ENCODE assay signal across 32 cellular contexts in the genomic region with DNA sequence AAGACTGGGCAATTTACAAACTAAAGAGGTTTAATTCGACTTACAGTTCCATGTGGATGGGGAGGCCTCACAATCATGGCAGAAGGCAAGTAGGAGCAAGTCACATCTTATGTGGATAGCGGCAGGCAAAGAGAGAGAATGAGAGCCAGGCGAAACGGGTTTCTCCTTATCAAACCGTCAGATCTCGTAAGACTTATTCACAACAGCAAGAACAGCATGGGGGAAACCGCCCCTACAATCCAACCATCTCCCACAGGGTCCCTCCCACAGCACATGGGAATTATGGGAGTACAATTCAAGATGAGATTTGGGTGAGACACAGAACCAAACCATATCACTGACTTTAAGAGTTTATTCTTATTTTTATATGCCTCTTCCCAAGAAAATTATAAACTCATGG.
"Had no signal": no experiment of that assay in that cellular context is flagged by ENCODE, and none has a peak within 500 bp of the region (broad histone marks: within the 10 kb centered on the region; RNA-seq: fewer than 3 reads in every experiment).

No MANE protein-coding gene starts in this region.

- H3K27me3 ChIP-seq: brain microvascular endothelial cell, SJCRH30 had no signal

- H3K9ac ChIP-seq: SK-N-SH had no signal

- H3K9me3 Mint-ChIP-seq: activated CD4-positive, alpha-beta T cell treated with anti-CD3 and anti-CD28 coated beads, Interleukin-2, amount 10 ng/mL, durations not matched to agents 24 days and 14 days; activated CD8-positive, alpha-beta T cell treated with anti-CD3 and anti-CD28 coated beads for 36 hours; activated naive CD8-positive, alpha-beta T cell treated with anti-CD3 and anti-CD28 coated beads for 36 hours; activated T-cell treated with anti-CD3 and anti-CD28 coated beads, Interleukin-2, amount 50 U/mL, for 72 hours; activated T-helper 17 cell treated with anti-CD3 and anti-CD28 coated beads, Interleukin-2, amount 50 U/mL, for 72 hours; T-helper 1 cell treated with Interleukin-12 subunit alpha and Interleukin-12 subunit beta and Interleukin-4 antibody, amounts not matched to agents 30 μg/mL and 1 μg/mL, for 36 hours; T-helper 2 cell treated with Interferon-gamma antibody and Interleukin-4, amounts not matched to agents 5 μg/mL and 100 μg/mL, for 36 hours had no signal

- H3K4me3 Mint-ChIP-seq: activated CD4-positive, alpha-beta T cell treated with anti-CD3 and anti-CD28 coated beads, Interleukin-2, amount 10 ng/mL, durations not matched to agents 24 days and 14 days; activated CD8-positive, alpha-beta T cell treated with anti-CD3 and anti-CD28 coated beads for 36 hours; activated naive CD8-positive, alpha-beta T cell treated with anti-CD3 and anti-CD28 coated beads for 36 hours; activated T-cell treated with anti-CD3 and anti-CD28 coated beads, Interleukin-2, amount 50 U/mL, for 72 hours; activated T-helper 17 cell treated with anti-CD3 and anti-CD28 coated beads, Interleukin-2, amount 50 U/mL, for 72 hours; T-helper 1 cell treated with Interleukin-12 subunit alpha and Interleukin-12 subunit beta and Interleukin-4 antibody, amounts not matched to agents 30 μg/mL and 1 μg/mL, for 36 hours; T-helper 2 cell treated with Interferon-gamma antibody and Interleukin-4, amounts not matched to agents 5 μg/mL and 100 μg/mL, for 36 hours had no signal

- H3K4me3 ChIP-seq: SJCRH30 had no signal

- FAIRE-seq: TTC549 had no signal

- H3K4me1 ChIP-seq: SJCRH30 had no signal

- H3K27ac Mint-ChIP-seq: activated CD4-positive, alpha-beta T cell treated with anti-CD3 and anti-CD28 coated beads, Interleukin-2, amount 10 ng/mL, durations not matched to agents 24 days and 14 days; activated CD8-positive, alpha-beta T cell treated with anti-CD3 and anti-CD28 coated beads for 36 hours; activated naive CD8-positive, alpha-beta T cell treated with anti-CD3 and anti-CD28 coated beads for 36 hours; activated T-cell treated with anti-CD3 and anti-CD28 coated beads, Interleukin-2, amount 50 U/mL, for 72 hours; activated T-helper 17 cell treated with anti-CD3 and anti-CD28 coated beads, Interleukin-2, amount 50 U/mL, for 72 hours; T-helper 1 cell treated with Interleukin-12 subunit alpha and Interleukin-12 subunit beta and Interleukin-4 antibody, amounts not matched to agents 30 μg/mL and 1 μg/mL, for 36 hours; T-helper 2 cell treated with Interferon-gamma antibody and Interleukin-4, amounts not matched to agents 5 μg/mL and 100 μg/mL, for 36 hours had no signal

- H3K4me2 ChIP-seq: SK-N-SH had no signal

- H3K4me1 Mint-ChIP-seq: activated CD4-positive, alpha-beta T cell treated with anti-CD3 and anti-CD28 coated beads, Interleukin-2, amount 10 ng/mL, durations not matched to agents 24 days and 14 days; activated naive CD8-positive, alpha-beta T cell treated with anti-CD3 and anti-CD28 coated beads for 36 hours; activated T-helper 17 cell treated with anti-CD3 and anti-CD28 coated beads, Interleukin-2, amount 50 U/mL, for 72 hours had no signal

- H3K27ac ChIP-seq: brain microvascular endothelial cell, SJCRH30 had no signal

- ATAC-seq: activated CD8-positive, alpha-beta T cell treated with anti-CD3 and anti-CD28 coated beads for 36 hours; activated T-cell treated with anti-CD3 and anti-CD28 coated beads, Interleukin-2, amount 50 U/mL, for 72 hours; activated T-helper 17 cell treated with anti-CD3 and anti-CD28 coated beads, Interleukin-2, amount 50 U/mL, for 72 hours; Panc1 had no signal

- H3K9me3 ChIP-seq: SJCRH30, SK-N-SH had no signal

- H3K36me3 Mint-ChIP-seq: activated naive CD8-positive, alpha-beta T cell treated with anti-CD3 and anti-CD28 coated beads for 36 hours had no signal

- DNase-seq: activated CD4-positive, alpha-beta T cell treated with anti-CD3 and anti-CD28 coated beads, Interleukin-2, amount 10 ng/mL, durations not matched to agents 24 days and 14 days; activated CD4-positive, alpha-beta T cell treated with anti-CD3 and anti-CD28 coated beads, Interleukin-2, amount 50 U/mL, for 4 hours; activated CD8-positive, alpha-beta T cell treated with anti-CD3 and anti-CD28 coated beads for 36 hours; activated effector memory CD4-positive, alpha-beta T cell treated with anti-CD3 and anti-CD28 coated beads, Interleukin-2, amount 50 U/mL, for 16 hours; activated naive CD4-positive, alpha-beta T cell; activated naive CD4-positive, alpha-beta T cell treated with anti-CD3 and anti-CD28 coated beads, Interleukin-2, amount 50 U/mL, for 16 hours; activated naive CD8-positive, alpha-beta T cell treated with anti-CD3 and anti-CD28 coated beads for 36 hours; activated T-cell treated with anti-CD3 and anti-CD28 coated beads, Interleukin-2, amount 50 U/mL, for 1 hour; activated T-cell treated with anti-CD3 and anti-CD28 coated beads, Interleukin-2, amount 50 U/mL, for 72 hours; amniotic stem cell; aorta; brain microvascular endothelial cell; central memory CD4-positive, alpha-beta T cell; Karpas-422; NCI-H1048; NCI-H1105 treated with DMSO at 0.1 percent for 48 hours; NCI-H1436; NCI-H1694; NCI-H1930; NCI-H2081 treated with DMSO at 0.1 percent for 48 hours; NCI-H226; NCI-H446 treated with DMSO at 0.1 percent for 48 hours; NCI-H524; NCI-H69; SHP77; SJCRH30; SK-N-SH had no signal

- H3K36me3 ChIP-seq: brain microvascular endothelial cell, SJCRH30 had no signal
